ENCODE assay signal across 15 cellular contexts in the genomic region with DNA sequence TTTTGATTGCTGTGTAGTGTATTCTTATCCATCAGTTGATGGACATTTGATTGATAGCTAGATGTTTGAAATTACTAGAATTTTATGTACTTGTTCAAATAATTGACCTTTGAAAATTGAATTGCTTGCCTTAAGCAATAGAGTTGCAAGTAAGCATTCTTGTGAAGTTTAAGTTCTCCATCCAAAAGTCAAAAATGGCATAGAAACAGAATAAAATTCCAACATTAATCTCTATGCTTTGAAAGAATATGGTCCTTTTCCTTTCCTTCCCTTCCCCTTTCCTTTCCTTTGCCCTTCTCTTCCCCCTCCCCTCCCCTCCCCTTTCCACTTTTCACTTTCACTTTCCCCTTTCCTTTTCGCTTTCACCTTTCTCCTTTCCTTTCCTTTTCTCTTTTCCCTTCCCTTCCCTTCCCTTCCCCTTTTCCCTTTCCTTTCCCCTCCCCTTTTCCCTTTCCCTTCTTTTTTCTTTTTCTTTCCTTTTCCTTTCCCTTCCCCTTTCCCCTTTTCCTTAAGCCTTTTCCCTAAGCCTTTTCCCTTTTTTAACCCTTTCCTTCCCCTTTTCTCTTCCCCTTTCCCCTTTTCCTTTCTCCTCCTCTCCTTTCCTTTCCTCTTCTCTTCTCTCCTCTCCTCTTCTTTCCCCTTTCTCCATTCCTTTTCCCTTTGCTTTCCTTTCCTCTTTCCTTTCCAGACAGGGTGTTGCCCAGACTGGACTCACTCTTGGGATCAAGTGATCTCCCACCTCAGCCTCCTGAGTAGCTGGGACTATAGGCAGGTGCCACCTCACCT.
DNase-seq lines count a peak whose midpoint lies in the region; ATAC-seq and TF ChIP-seq lines count a peak whose summit lies in the region.
"Had no signal": no experiment of that assay in that cellular context is flagged by ENCODE, and none has a peak within 500 bp of the region (broad histone marks: within the 10 kb centered on the region; RNA-seq: fewer than 3 reads in every experiment).

No MANE protein-coding gene starts in this region.

- peaks cover 0 to 3% of the 10 kb centered on the region in 2 experiments for H3K4me1 ChIP-seq in neutrophil (ENCODE audit: control insufficient read depth in 1 of 2, insufficient read depth in 1 of 2, low read depth in 1 of 2, low read length in 1 of 2)

- no peaks in the 10 kb centered on the region for H3K27me3 Mint-ChIP-seq in T-helper 2 cell treated with Interferon-gamma antibody and Interleukin-4, amounts not matched to agents 5 μg/mL and 100 μg/mL, for 36 hours (ENCODE audit: low read depth)
- H3K27me3 Mint-ChIP-seq in IgD-negative memory B cell (no peaks in the 10 kb centered on the region), brain (no peaks in the 10 kb centered on the region)

- no peaks in the 10 kb centered on the region for H3K9me3 Mint-ChIP-seq in T-helper 2 cell treated with Interferon-gamma antibody and Interleukin-4, amounts not matched to agents 5 μg/mL and 100 μg/mL, for 36 hours
- no peaks in the 10 kb centered on the region for H3K9me3 Mint-ChIP-seq in IgD-negative memory B cell
- H3K9me3 Mint-ChIP-seq in brain = no peaks in the 10 kb centered on the region
- H3K9me3 Mint-ChIP-seq: activated T-helper 1 cell treated with anti-CD3 and anti-CD28 coated beads, Interleukin-12 subunit alpha, Interleukin-12 subunit beta, Interleukin-2, Interleukin-4 antibody, amounts not matched to agents 30 ng/mL and 10 ng/mL and 1 ng/mL, durations not matched to agents 14 hours and 24 hours and 36 hours had no signal

- no peaks in the 10 kb centered on the region for H3K27me3 ChIP-seq in neutrophil

- H3K4me3 Mint-ChIP-seq in T-helper 2 cell treated with Interferon-gamma antibody and Interleukin-4, amounts not matched to agents 5 μg/mL and 100 μg/mL, for 36 hours = no peak overlapping the region
- no peak overlapping the region for H3K4me3 Mint-ChIP-seq in IgD-negative memory B cell
- no peak overlapping the region for H3K4me3 Mint-ChIP-seq in brain
- H3K4me3 Mint-ChIP-seq: activated T-helper 1 cell treated with anti-CD3 and anti-CD28 coated beads, Interleukin-12 subunit alpha, Interleukin-12 subunit beta, Interleukin-2, Interleukin-4 antibody, amounts not matched to agents 30 ng/mL and 10 ng/mL and 1 ng/mL, durations not matched to agents 14 hours and 24 hours and 36 hours had no signal

- H3K27ac ChIP-seq in neutrophil = peak overlapping the region; percentile 40
- H3K27ac ChIP-seq: SK-N-MC, VCaP had no signal

- no peak for ATAC-seq in HG02678 (IDR thresholded peaks at IDR 0.05; ENCODE audit: unreplicated experiment)

- peaks cover 60% of the 10 kb centered on the region for H3K36me3 Mint-ChIP-seq in T-helper 2 cell treated with Interferon-gamma antibody and Interleukin-4, amounts not matched to agents 5 μg/mL and 100 μg/mL, for 36 hours (ENCODE audit: low read depth)
- H3K36me3 Mint-ChIP-seq in IgD-negative memory B cell (peaks cover 22% of the 10 kb centered on the region), brain (peaks cover 85% of the 10 kb centered on the region)

- H3K27ac Mint-ChIP-seq in T-helper 2 cell treated with Interferon-gamma antibody and Interleukin-4, amounts not matched to agents 5 μg/mL and 100 μg/mL, for 36 hours = peak overlapping the region; percentile 87
- peak overlapping the region in 2 of 3 donors; percentile 31 to 63 for H3K27ac Mint-ChIP-seq in IgD-negative memory B cell
- H3K27ac Mint-ChIP-seq in brain = peak overlapping the region in 4 of 5 experiments; percentile 16 to 80 (median 35)

- TF ChIP-seq CTCF in brain (conservative IDR thresholded peaks at IDR 0.05) = no peak
- no peak for TF ChIP-seq CTCF in neutrophil (IDR thresholded peaks at IDR 0.05)

- peaks cover 70% of the 10 kb centered on the region for H3K36me3 ChIP-seq in neutrophil

- no peak overlapping the region for H3K4me3 ChIP-seq in neutrophil (ENCODE audit: low read depth in 1 of 2, low read length in 1 of 2)
- H3K4me3 ChIP-seq: SK-N-MC, skin epidermis had no signal

- H3K9me3 ChIP-seq in neutrophil = no peaks in the 10 kb centered on the region

- no peak for DNase-seq in T-helper 2 cell treated with Interferon-gamma antibody and Interleukin-4, amounts not matched to agents 5 μg/mL and 100 μg/mL, for 36 hours (ENCODE audit: low spot score)
- DNase-seq in T-helper 2 cell (no peak), NCI-H1436 (lab: John Stamatoyannopoulos, UW) (no peak)
- no peak for DNase-seq in activated effector memory CD4-positive, alpha-beta T cell treated with Interleukin-2 at 50 U/mL for 16 hours
- DNase-seq: caudate nucleus; head of caudate nucleus; NK-92 treated with Interleukin-12 subunit alpha and Interleukin-12 subunit beta, amount 100 ng/mL, for 24 hours had no signal

- peaks cover 22% of the 10 kb centered on the region for H3K4me1 Mint-ChIP-seq in T-helper 2 cell treated with Interferon-gamma antibody and Interleukin-4, amounts not matched to agents 5 μg/mL and 100 μg/mL, for 36 hours (ENCODE audit: low read depth)
- H3K4me1 Mint-ChIP-seq in IgD-negative memory B cell (peaks cover 3 to 13% (median 7%) of the 10 kb centered on the region in 3 donors), brain (no peaks in the 10 kb centered on the region)

Comparison
In these comparisons a context has a peak if more than half of its experiments do, and no peak if none do; other contexts are left out.
1. H3K27ac Mint-ChIP-seq: peak in every context shown above with its lines; median percentile 87 in T-helper 2 cell treated with Interferon-gamma antibody and Interleukin-4, amounts not matched to agents 5 μg/mL and 100 μg/mL, for 36 hours; 47 in IgD-negative memory B cell; 35 in brain.